In genomic region chr5:53110156-53110555, GRCh38 we compare ENCODE assay signal across 8 cellular contexts. TPM values are rescaled to one million over a fixed set of nuclear protein-coding genes. Genes with fewer than 3 reads are reported as not detected.
DNase-seq lines count a peak whose midpoint lies in the region; ATAC-seq and TF ChIP-seq lines count a peak whose summit lies in the region.

No MANE protein-coding gene starts in this region.

- peaks cover 22% of the 10 kb centered on the region for H3K36me3 Mint-ChIP-seq in activated CD4-positive, alpha-beta T cell treated with anti-CD3 and anti-CD28 coated beads for 36 hours (ENCODE audit: low read depth)
- peaks cover 28% of the 10 kb centered on the region for H3K36me3 Mint-ChIP-seq in activated naive CD8-positive, alpha-beta T cell treated with anti-CD3 and anti-CD28 coated beads, Interleukin-2, amount 50 U/mL, for 24 hours (ENCODE audit: low read depth)

- no peaks in the 10 kb centered on the region for H3K36me3 ChIP-seq in thoracic aorta

- H3K4me1 ChIP-seq in thoracic aorta (ENCODE audit: control insufficient read depth in 1 of 2, low read depth in 2 of 2), result peaks cover 12 to 26% of the 10 kb centered on the region in 2 donors

- POLR2A ChIA-PET in activated CD4-positive, alpha-beta T cell treated with anti-CD3 and anti-CD28 coated beads for 36 hours (lab: Charles Lee), result interaction anchor here (0.6 kb wide), 1 partner anchor 20 kb away, joined by 3 read pairs; no protein-coding TSS in a partner anchor

- no peaks in the 10 kb centered on the region for H3K9me3 Mint-ChIP-seq in activated CD4-positive, alpha-beta T cell treated with anti-CD3 and anti-CD28 coated beads for 36 hours (ENCODE audit: low read depth)
- no peaks in the 10 kb centered on the region for H3K9me3 Mint-ChIP-seq in activated naive CD8-positive, alpha-beta T cell treated with anti-CD3 and anti-CD28 coated beads, Interleukin-2, amount 50 U/mL, for 24 hours

- H3K9me3 ChIP-seq in thoracic aorta, result no peaks in the 10 kb centered on the region

- H3K4me3 ChIP-seq in thoracic aorta, result peak overlapping the region; percentile 91

- in situ Hi-C loops in ACHN (cut with HindIII; ENCODE audit: low pct_ligation_motif_present, low pct_unique_long_range_greater_than_20kb, low sequenced_read_pairs), result no loop called here

- H3K27ac Mint-ChIP-seq in activated CD4-positive, alpha-beta T cell treated with anti-CD3 and anti-CD28 coated beads for 36 hours, result peak overlapping the region; percentile 94
- H3K27ac Mint-ChIP-seq in activated naive CD8-positive, alpha-beta T cell treated with anti-CD3 and anti-CD28 coated beads, Interleukin-2, amount 50 U/mL, for 24 hours, result peak overlapping the region; percentile 92

- DNase-seq in activated CD4-positive, alpha-beta T cell treated with anti-CD3 and anti-CD28 coated beads for 36 hours, result peak; percentile 18
- DNase-seq in activated CD4-positive, alpha-beta T cell treated with anti-CD3 and anti-CD28 coated beads for 4 hours, result no peak
- DNase-seq in activated naive CD8-positive, alpha-beta T cell treated with anti-CD3 and anti-CD28 coated beads, Interleukin-2, amount 50 U/mL, for 24 hours, result peak; percentile 15
- DNase-seq in thoracic aorta (ENCODE audit: low spot score) (no peak), ACHN (no peak), NCI-H2196 (lab: John Stamatoyannopoulos, UW; ENCODE audit: unreplicated experiment) (no peak)

- H3K27me3 Mint-ChIP-seq in activated CD4-positive, alpha-beta T cell treated with anti-CD3 and anti-CD28 coated beads for 36 hours, result no peaks in the 10 kb centered on the region
- H3K27me3 Mint-ChIP-seq in activated naive CD8-positive, alpha-beta T cell treated with anti-CD3 and anti-CD28 coated beads, Interleukin-2, amount 50 U/mL, for 24 hours, result no peaks in the 10 kb centered on the region

- H3K4me3 Mint-ChIP-seq in activated CD4-positive, alpha-beta T cell treated with anti-CD3 and anti-CD28 coated beads for 36 hours, result peak overlapping the region; percentile 93
- H3K4me3 Mint-ChIP-seq in activated naive CD8-positive, alpha-beta T cell treated with anti-CD3 and anti-CD28 coated beads, Interleukin-2, amount 50 U/mL, for 24 hours, result peak overlapping the region; percentile 93

- CTCF ChIA-PET in activated CD4-positive, alpha-beta T cell treated with anti-CD3 and anti-CD28 coated beads for 36 hours (lab: Charles Lee), result interaction anchor here (0.5 to 1.3 kb wide), 11 partner anchors 9 to 1124 kb away, joined by 3 to 5 read pairs (median 4); no protein-coding TSS in a partner anchor

- H3K4me1 Mint-ChIP-seq in activated CD4-positive, alpha-beta T cell treated with anti-CD3 and anti-CD28 coated beads for 36 hours, result peaks cover 40% of the 10 kb centered on the region
- peaks cover 49% of the 10 kb centered on the region for H3K4me1 Mint-ChIP-seq in activated naive CD8-positive, alpha-beta T cell treated with anti-CD3 and anti-CD28 coated beads, Interleukin-2, amount 50 U/mL, for 24 hours

- H3K27me3 ChIP-seq in layer of hippocampus (ENCODE audit: control insufficient read depth, insufficient read depth, low read length) (no peaks in the 10 kb centered on the region), thoracic aorta (replicated peaks; ENCODE audit: insufficient read depth) (no peaks in the 10 kb centered on the region)

- H3K27ac ChIP-seq in layer of hippocampus (ENCODE audit: low read depth, low read length), result peak overlapping the region; percentile 71
- peak overlapping the region in 1 of 2 donors; percentile 59 for H3K27ac ChIP-seq in thoracic aorta

- ATAC-seq in activated CD4-positive, alpha-beta T cell treated with anti-CD3 and anti-CD28 coated beads for 36 hours, result no peak
- ATAC-seq in HG03135 (IDR thresholded peaks at IDR 0.05; ENCODE audit: unreplicated experiment) (peak; percentile 14), thoracic aorta (ENCODE audit: insufficient number of reproducible peaks, low FRiP score, low read depth) (no peak)
- no peak for ATAC-seq in activated naive CD8-positive, alpha-beta T cell treated with anti-CD3 and anti-CD28 coated beads, Interleukin-2, amount 50 U/mL, for 24 hours

- intact Hi-C loops in activated CD4-positive, alpha-beta T cell treated with anti-CD3 and anti-CD28 coated beads for 36 hours (cut with DNase I, micrococcal nuclease), result no loop called here

- no peak for TF ChIP-seq CTCF in thoracic aorta (IDR thresholded peaks at IDR 0.05)

RNA-seq across cellular contexts. Expression of gene MOCS2, which starts 0.6 kb away (rescaled TPM):
- 10 to 100 TPM; 21.0 to 21.3 TPM for total RNA-seq in activated CD4-positive, alpha-beta T cell treated with anti-CD3 and anti-CD28 coated beads for 36 hours
- total RNA-seq in thoracic aorta, result 10 to 100 TPM; 44.2 to 45.5 TPM

Comparison
In these comparisons a context has a peak if more than half of its experiments do, and no peak if none do; other contexts are left out.
1. DNase-seq: peak in activated CD4-positive, alpha-beta T cell treated with anti-CD3 and anti-CD28 coated beads for 36 hours (single experiment) and activated naive CD8-positive, alpha-beta T cell treated with anti-CD3 and anti-CD28 coated beads, Interleukin-2, amount 50 U/mL, for 24 hours (single experiment); none in activated CD4-positive, alpha-beta T cell treated with anti-CD3 and anti-CD28 coated beads for 4 hours (0 of 2), thoracic aorta (single experiment), ACHN (single experiment) and NCI-H2196 (single experiment).